ENCODE assay signal across 9 cellular contexts in genomic region chr14:21090194-21090939, GRCh38. TPM values are rescaled to one million over a fixed set of nuclear protein-coding genes. Genes with fewer than 3 reads are reported as not detected.
DNase-seq lines count a peak whose midpoint lies in the region; ATAC-seq and TF ChIP-seq lines count a peak whose summit lies in the region.
"Had no signal": no experiment of that assay in that cellular context is flagged by ENCODE, and none has a peak within 500 bp of the region (broad histone marks: within the 10 kb centered on the region; RNA-seq: fewer than 3 reads in every experiment).

No MANE protein-coding gene starts in this region.

- POLR2A ChIA-PET in CD8-positive, alpha-beta memory T cell (lab: Charles Lee): no interaction called here

- ATAC-seq in mucosa of descending colon (peak; percentile 29), GM19351 (IDR thresholded peaks at IDR 0.05; ENCODE audit: unreplicated experiment) (no peak)
- ATAC-seq: T-cell had no signal

- TF ChIP-seq POLR2A in breast epithelium (IDR thresholded peaks at IDR 0.05): no peak

- TF ChIP-seq CTCF in breast epithelium (IDR thresholded peaks at IDR 0.05) (peak in 2 of 3 donors; percentile 37 to 44), mucosa of descending colon (IDR thresholded peaks at IDR 0.05) (no peak)

- no peak overlapping the region for H3K4me2 ChIP-seq in Karpas-422 (ENCODE audit: low read depth, low read length, poor library complexity, severe bottlenecking)

- H3K9me3 ChIP-seq in CD8-positive, alpha-beta memory T cell (ENCODE audit: low read length): no peaks in the 10 kb centered on the region
- no peaks in the 10 kb centered on the region for H3K9me3 ChIP-seq in Karpas-422 (ENCODE audit: low read length)
- H3K9me3 ChIP-seq in breast epithelium: no peaks in the 10 kb centered on the region
- no peaks in the 10 kb centered on the region for H3K9me3 ChIP-seq in mucosa of descending colon

- intact Hi-C loops in breast epithelium (cut with DNase I; ENCODE audit: low total_unique reads): loop anchor here (5.0 kb wide), 1 partner anchor 73 kb away; no protein-coding TSS in a partner anchor
- intact Hi-C loops in mucosa of descending colon (cut with DNase I, micrococcal nuclease): loop anchor here in 1 of 2 donors (10.0 kb wide), 1 partner anchor 76 kb away; no protein-coding TSS in a partner anchor
- intact Hi-C loops in activated T-helper 1 cell treated with anti-CD3 and anti-CD28 coated beads, Interleukin-12 subunit alpha, Interleukin-12 subunit beta, Interleukin-2, Interleukin-4 antibody, amounts not matched to agents 30 ng/mL and 10 ng/mL and 1 ng/mL, durations not matched to agents 14 hours and 24 hours and 36 hours (cut with micrococcal nuclease): no loop called here

- peaks cover 18% of the 10 kb centered on the region for H3K4me1 ChIP-seq in CD8-positive, alpha-beta memory T cell (ENCODE audit: insufficient read depth, low read length)
- H3K4me1 ChIP-seq in Karpas-422 (ENCODE audit: low read length) (0 out of 2 replicates have a peak, but pooled peaks cover 3% of the 10 kb centered on the region), breast epithelium (no peaks in the 10 kb centered on the region), mucosa of descending colon (ENCODE audit: low read depth) (peaks cover 26% of the 10 kb centered on the region)

- H3K27ac Mint-ChIP-seq in CD8-positive, alpha-beta memory T cell: peak overlapping the region in 7 of 8 donors; percentile 54 to 97 (median 75)
- H3K27ac Mint-ChIP-seq in activated T-helper 1 cell treated with anti-CD3 and anti-CD28 coated beads, Interleukin-12 subunit alpha, Interleukin-12 subunit beta, Interleukin-2, Interleukin-4 antibody, amounts not matched to agents 30 ng/mL and 10 ng/mL and 1 ng/mL, durations not matched to agents 14 hours and 24 hours and 36 hours: no peak overlapping the region
- H3K27ac Mint-ChIP-seq: T-cell had no signal

- H3K9me2 ChIP-seq in Karpas-422 (replicated peaks; ENCODE audit: insufficient read depth, low read length): no peaks in the 10 kb centered on the region

- no peak overlapping the region for H3K4me3 ChIP-seq in CD8-positive, alpha-beta memory T cell (ENCODE audit: low read length)
- H3K4me3 ChIP-seq in Karpas-422 (ENCODE audit: low read length) (no peak overlapping the region), breast epithelium (no peak overlapping the region), mucosa of descending colon (no peak overlapping the region)

- no peak overlapping the region for H3K27ac ChIP-seq in CD8-positive, alpha-beta memory T cell (ENCODE audit: low read depth, low read length)
- H3K27ac ChIP-seq in Karpas-422 (ENCODE audit: low read length) (no peak overlapping the region), breast epithelium (peak overlapping the region; percentile 12 to 25)

- no peaks in the 10 kb centered on the region for H3K9me3 Mint-ChIP-seq in CD8-positive, alpha-beta memory T cell
- H3K9me3 Mint-ChIP-seq in activated T-helper 1 cell treated with anti-CD3 and anti-CD28 coated beads, Interleukin-12 subunit alpha, Interleukin-12 subunit beta, Interleukin-2, Interleukin-4 antibody, amounts not matched to agents 30 ng/mL and 10 ng/mL and 1 ng/mL, durations not matched to agents 14 hours and 24 hours and 36 hours: no peaks in the 10 kb centered on the region
- H3K9me3 Mint-ChIP-seq: T-cell had no signal

- CTCF ChIA-PET in CD8-positive, alpha-beta memory T cell (lab: Charles Lee): interaction anchor here (0.8 to 5.5 kb wide), 4 partner anchors 13 to 75 kb away, joined by 3 to 89 read pairs (median 15); partner anchors contain the start of gene TMEM253

- H3K27me3 ChIP-seq in CD8-positive, alpha-beta memory T cell (ENCODE audit: insufficient read depth, low read length, poor library complexity, severe bottlenecking): no peaks in the 10 kb centered on the region
- H3K27me3 ChIP-seq in Karpas-422 (ENCODE audit: low read length) (no peaks in the 10 kb centered on the region), breast epithelium (no peaks in the 10 kb centered on the region)

- no peaks in the 10 kb centered on the region for H3K36me3 ChIP-seq in CD8-positive, alpha-beta memory T cell (ENCODE audit: insufficient read depth, low read length)
- H3K36me3 ChIP-seq in Karpas-422 (ENCODE audit: insufficient read depth, low read length) (no peaks in the 10 kb centered on the region), breast epithelium (peaks cover 5% of the 10 kb centered on the region), mucosa of descending colon (ENCODE audit: low read depth) (no peaks in the 10 kb centered on the region)

- H3K27me3 Mint-ChIP-seq in CD8-positive, alpha-beta memory T cell: no peaks in the 10 kb centered on the region
- H3K27me3 Mint-ChIP-seq in activated T-helper 1 cell treated with anti-CD3 and anti-CD28 coated beads, Interleukin-12 subunit alpha, Interleukin-12 subunit beta, Interleukin-2, Interleukin-4 antibody, amounts not matched to agents 30 ng/mL and 10 ng/mL and 1 ng/mL, durations not matched to agents 14 hours and 24 hours and 36 hours (ENCODE audit: insufficient read depth): peaks cover 2% of the 10 kb centered on the region
- H3K27me3 Mint-ChIP-seq: T-cell had no signal

- H3K4me1 Mint-ChIP-seq in CD8-positive, alpha-beta memory T cell: peaks cover 25 to 39% (median 34%) of the 10 kb centered on the region in 3 donors
- peaks cover 31% of the 10 kb centered on the region for H3K4me1 Mint-ChIP-seq in activated T-helper 1 cell treated with anti-CD3 and anti-CD28 coated beads, Interleukin-12 subunit alpha, Interleukin-12 subunit beta, Interleukin-2, Interleukin-4 antibody, amounts not matched to agents 30 ng/mL and 10 ng/mL and 1 ng/mL, durations not matched to agents 14 hours and 24 hours and 36 hours (ENCODE audit: low read depth)

- no peak overlapping the region for H2AFZ ChIP-seq in Karpas-422 (ENCODE audit: low read length)

- peaks cover 0 to 1% (median 0%) of the 10 kb centered on the region in 3 donors for H3K36me3 Mint-ChIP-seq in CD8-positive, alpha-beta memory T cell
- H3K36me3 Mint-ChIP-seq in activated T-helper 1 cell treated with anti-CD3 and anti-CD28 coated beads, Interleukin-12 subunit alpha, Interleukin-12 subunit beta, Interleukin-2, Interleukin-4 antibody, amounts not matched to agents 30 ng/mL and 10 ng/mL and 1 ng/mL, durations not matched to agents 14 hours and 24 hours and 36 hours (ENCODE audit: low read depth): peaks cover 2% of the 10 kb centered on the region

- no peak overlapping the region for H3K9ac ChIP-seq in Karpas-422 (ENCODE audit: low read length)

- no peaks in the 10 kb centered on the region for H3K79me2 ChIP-seq in Karpas-422 (ENCODE audit: low read length)

- peaks cover 6% of the 10 kb centered on the region; the same call in 1 of the 2 replicates for H4K20me1 ChIP-seq in Karpas-422 (ENCODE audit: insufficient read depth, low read depth, low read length)

- no peak overlapping the region for H3K4me3 Mint-ChIP-seq in CD8-positive, alpha-beta memory T cell
- H3K4me3 Mint-ChIP-seq in activated T-helper 1 cell treated with anti-CD3 and anti-CD28 coated beads, Interleukin-12 subunit alpha, Interleukin-12 subunit beta, Interleukin-2, Interleukin-4 antibody, amounts not matched to agents 30 ng/mL and 10 ng/mL and 1 ng/mL, durations not matched to agents 14 hours and 24 hours and 36 hours: no peak overlapping the region
- H3K4me3 Mint-ChIP-seq: T-cell had no signal

- DNase-seq in CD8-positive, alpha-beta memory T cell: peak in 1 of 5 donors; percentile 51
- DNase-seq in Karpas-422 (peak; percentile 66), breast epithelium (ENCODE audit: low spot score in 2 of 2) (no peak), mucosa of descending colon (peak; percentile 65 to 69 (median 68)), AG08396 (ENCODE audit: low spot score) (no peak), amniotic stem cell (lab: John Stamatoyannopoulos, UW) (no peak)
- no peak for DNase-seq in activated T-helper 1 cell treated with anti-CD3 and anti-CD28 coated beads, Interleukin-12 subunit alpha, Interleukin-12 subunit beta, Interleukin-2, Interleukin-4 antibody, amounts not matched to agents 30 ng/mL and 10 ng/mL and 1 ng/mL, durations not matched to agents 14 hours and 24 hours and 36 hours (ENCODE audit: low spot score)

RNA-seq across cellular contexts. Expression of gene ZNF219, which starts 8.1 kb away (rescaled TPM):
- 1 to 10 TPM; 7.0 to 8.2 TPM for total RNA-seq in CD8-positive, alpha-beta memory T cell
- polyA plus RNA-seq in CD8-positive, alpha-beta memory T cell: 1.3 TPM
- 3.4 and 3.8 TPM in 2 replicates for total RNA-seq in Karpas-422 (2014; rRNA removed; shearing (Covaris generic); ENCODE audit: low replicate concordance)
- total RNA-seq in breast epithelium: 10 to 100 TPM; 32.4 to 62.2 (median 32.8) TPM
- total RNA-seq in mucosa of descending colon: 100 to 1,000 TPM in 1 of 3 donors, 10 to 100 TPM in 2; 56.6 to 103 (median 58.2) TPM
- total RNA-seq in activated T-helper 1 cell treated with anti-CD3 and anti-CD28 coated beads, Interleukin-12 subunit alpha, Interleukin-12 subunit beta, Interleukin-2, Interleukin-4 antibody, amounts not matched to agents 30 ng/mL and 10 ng/mL and 1 ng/mL, durations not matched to agents 14 hours and 24 hours and 36 hours: 8.2 and 8.3 TPM in 2 replicates

RNA-seq across cellular contexts. Expression of gene TMEM253, which starts 10.5 kb away (rescaled TPM):
- total RNA-seq in CD8-positive, alpha-beta memory T cell: not detected
- not detected for polyA plus RNA-seq in CD8-positive, alpha-beta memory T cell
- not detected in 2 replicates for total RNA-seq in Karpas-422 (2014; rRNA removed; shearing (Covaris generic); ENCODE audit: low replicate concordance)
- total RNA-seq in breast epithelium (1 to 10 TPM in 1 of 3 donors, under 1 TPM in 2; 0.44 to 1.3 (median 0.98) TPM), mucosa of descending colon (10 to 100 TPM; 20.2 to 46.0 (median 43.9) TPM)
- not detected in 2 replicates for total RNA-seq in activated T-helper 1 cell treated with anti-CD3 and anti-CD28 coated beads, Interleukin-12 subunit alpha, Interleukin-12 subunit beta, Interleukin-2, Interleukin-4 antibody, amounts not matched to agents 30 ng/mL and 10 ng/mL and 1 ng/mL, durations not matched to agents 14 hours and 24 hours and 36 hours

RNA-seq across cellular contexts. Expression of gene ARHGEF40, which starts 20.3 kb away (rescaled TPM):
- under 1 TPM; 0.16 to 0.39 TPM for total RNA-seq in CD8-positive, alpha-beta memory T cell
- 0.40 TPM for polyA plus RNA-seq in CD8-positive, alpha-beta memory T cell
- total RNA-seq in Karpas-422 (2014; rRNA removed; shearing (Covaris generic); ENCODE audit: low replicate concordance): 2.2 TPM in 2 replicates
- total RNA-seq in breast epithelium: 10 to 100 TPM; 33.7 to 51.4 (median 40.6) TPM
- 10 to 100 TPM; 44.3 to 69.3 (median 47.8) TPM for total RNA-seq in mucosa of descending colon
- not detected in 2 replicates for total RNA-seq in activated T-helper 1 cell treated with anti-CD3 and anti-CD28 coated beads, Interleukin-12 subunit alpha, Interleukin-12 subunit beta, Interleukin-2, Interleukin-4 antibody, amounts not matched to agents 30 ng/mL and 10 ng/mL and 1 ng/mL, durations not matched to agents 14 hours and 24 hours and 36 hours

RNA-seq across cellular contexts. Expression of gene RNASE8, which starts 32.7 kb away (rescaled TPM):
- total RNA-seq in CD8-positive, alpha-beta memory T cell: not detected
- not detected for polyA plus RNA-seq in CD8-positive, alpha-beta memory T cell
- total RNA-seq in Karpas-422 (2014; rRNA removed; shearing (Covaris generic); ENCODE audit: low replicate concordance): not detected in 2 replicates
- not detected for total RNA-seq in breast epithelium
- not detected for total RNA-seq in mucosa of descending colon
- total RNA-seq in activated T-helper 1 cell treated with anti-CD3 and anti-CD28 coated beads, Interleukin-12 subunit alpha, Interleukin-12 subunit beta, Interleukin-2, Interleukin-4 antibody, amounts not matched to agents 30 ng/mL and 10 ng/mL and 1 ng/mL, durations not matched to agents 14 hours and 24 hours and 36 hours: not detected in 2 replicates
- total RNA-seq: T-cell had no signal

RNA-seq across cellular contexts. Expression of gene RNASE7, which starts 48.2 kb away (rescaled TPM):
- not detected for total RNA-seq in CD8-positive, alpha-beta memory T cell
- polyA plus RNA-seq in CD8-positive, alpha-beta memory T cell: not detected
- not detected in 2 replicates for total RNA-seq in Karpas-422 (2014; rRNA removed; shearing (Covaris generic); ENCODE audit: low replicate concordance)
- total RNA-seq in breast epithelium: 1 to 10 TPM in 2 of 3 donors, not detected in 1; 1.6 to 3.1 TPM
- under 1 TPM in 2 of 3 donors, not detected in 1; 0.19 to 0.32 TPM for total RNA-seq in mucosa of descending colon
- total RNA-seq in activated T-helper 1 cell treated with anti-CD3 and anti-CD28 coated beads, Interleukin-12 subunit alpha, Interleukin-12 subunit beta, Interleukin-2, Interleukin-4 antibody, amounts not matched to agents 30 ng/mL and 10 ng/mL and 1 ng/mL, durations not matched to agents 14 hours and 24 hours and 36 hours: not detected in 2 replicates
- total RNA-seq: T-cell had no signal

Comparison
In these comparisons a context has a peak if more than half of its experiments do, and no peak if none do; other contexts are left out.
1. DNase-seq: peak in Karpas-422 (single experiment) and mucosa of descending colon (3 of 3); none in breast epithelium (0 of 2), activated T-helper 1 cell treated with anti-CD3 and anti-CD28 coated beads, Interleukin-12 subunit alpha, Interleukin-12 subunit beta, Interleukin-2, Interleukin-4 antibody, amounts not matched to agents 30 ng/mL and 10 ng/mL and 1 ng/mL, durations not matched to agents 14 hours and 24 hours and 36 hours (single experiment), AG08396 (single experiment) and amniotic stem cell (single experiment).
2. H3K27ac ChIP-seq: peak in breast epithelium (2 of 2); none in CD8-positive, alpha-beta memory T cell (single experiment) and Karpas-422 (single experiment).
3. RNA of gene TMEM253, which starts 10.5 kb away (total RNA-seq): 20.2 to 46.0 TPM in mucosa of descending colon; 0.44 to 1.3 TPM in breast epithelium, not detected in CD8-positive, alpha-beta memory T cell, not detected in Karpas-422 and not detected in activated T-helper 1 cell treated with anti-CD3 and anti-CD28 coated beads, Interleukin-12 subunit alpha, Interleukin-12 subunit beta, Interleukin-2, Interleukin-4 antibody, amounts not matched to agents 30 ng/mL and 10 ng/mL and 1 ng/mL, durations not matched to agents 14 hours and 24 hours and 36 hours; every median in the first group is over 4 times any median in the second.
4. RNA of gene ARHGEF40, which starts 20.3 kb away (total RNA-seq): 44.3 to 69.3 TPM in mucosa of descending colon and 33.7 to 51.4 TPM in breast epithelium; 2.2 TPM in Karpas-422, 0.16 to 0.39 TPM in CD8-positive, alpha-beta memory T cell and not detected in activated T-helper 1 cell treated with anti-CD3 and anti-CD28 coated beads, Interleukin-12 subunit alpha, Interleukin-12 subunit beta, Interleukin-2, Interleukin-4 antibody, amounts not matched to agents 30 ng/mL and 10 ng/mL and 1 ng/mL, durations not matched to agents 14 hours and 24 hours and 36 hours; every median in the first group is over 10 times any median in the second.